ENCODE assay signal across 8 cellular contexts in the genomic region with DNA sequence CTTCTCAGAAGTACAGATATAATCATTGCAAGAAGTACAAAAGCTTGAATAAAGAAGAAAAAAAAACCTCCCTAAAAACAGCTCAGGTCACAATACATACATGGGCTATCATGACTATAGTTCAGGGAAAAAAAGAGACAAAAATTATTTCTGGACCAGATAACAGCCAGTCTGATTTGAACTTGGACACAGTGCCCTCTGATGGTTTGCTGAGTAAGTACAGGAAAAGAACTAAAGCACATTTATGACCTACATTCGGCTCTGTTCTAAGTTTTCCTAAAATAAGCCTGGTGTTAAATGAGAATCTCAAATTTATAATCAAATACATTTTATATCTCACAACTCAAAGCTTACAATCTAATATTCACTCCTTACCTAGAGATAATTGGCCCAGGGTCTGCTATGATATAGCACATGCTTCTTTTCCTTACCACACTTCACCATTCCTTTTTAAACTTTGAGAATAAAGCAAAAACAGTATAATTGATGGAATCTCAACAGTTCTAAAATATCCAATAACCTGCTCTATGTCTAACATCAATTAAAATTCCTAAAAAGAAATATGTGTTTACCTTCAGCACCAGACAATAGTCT.
A peak's percentile ranks its signal among the peaks of the same experiment; 100 is the strongest.
DNase-seq lines count a peak whose midpoint lies in the region; ATAC-seq and TF ChIP-seq lines count a peak whose summit lies in the region.

No MANE protein-coding gene starts in this region.

- no peaks in the 10 kb centered on the region for H3K27me3 ChIP-seq in dorsolateral prefrontal cortex

- no peak overlapping the region for H3K27ac Mint-ChIP-seq in memory B cell

- no peaks in the 10 kb centered on the region for H3K9me3 Mint-ChIP-seq in memory B cell

- no peaks in the 10 kb centered on the region for H3K4me1 Mint-ChIP-seq in memory B cell

- DNase-seq in AG09309 (ENCODE audit: low read depth) (no peak), LNCaP clone FGC (ENCODE audit: low read depth) (no peak), SK-MEL-5 (ENCODE audit: low read depth, low spot score) (peak; percentile 69), dorsolateral prefrontal cortex (peak in 1 of 10 donors; percentile 15), memory B cell (ENCODE audit: low spot score in 2 of 2) (peak in 1 of 2 donors; percentile 24)

- peak; percentile 45 for ATAC-seq in memory B cell (ENCODE audit: low read depth)
- ATAC-seq in GM19455 (IDR thresholded peaks at IDR 0.05; ENCODE audit: unreplicated experiment): no peak
- no peak for ATAC-seq in GM18519 (IDR thresholded peaks at IDR 0.05; ENCODE audit: low FRiP score, unreplicated experiment)

- no peaks in the 10 kb centered on the region for H3K27me3 Mint-ChIP-seq in memory B cell

- H3K36me3 Mint-ChIP-seq in memory B cell: no peaks in the 10 kb centered on the region

- peak overlapping the region in 8 of 59 donors; percentile 5 to 39 (median 27) for H3K27ac ChIP-seq in dorsolateral prefrontal cortex

- TF ChIP-seq CTCF in AG09309 (IDR thresholded peaks at IDR 0.05; ENCODE audit: control insufficient read depth, insufficient read depth, low read depth, low read length, missing control alignments) (peak; percentile 59), GM12875 (IDR thresholded peaks at IDR 0.05; ENCODE audit: borderline replicate concordance, insufficient read depth, low read depth, low read length) (peak; percentile 64; the same call in 1 of the 2 replicates), LNCaP clone FGC (IDR thresholded peaks at IDR 0.05; ENCODE audit: control insufficient read depth, extremely low read depth, insufficient read depth) (peak; percentile 73), dorsolateral prefrontal cortex (IDR thresholded peaks at IDR 0.05 in 54 of 56, conservative IDR thresholded peaks at IDR 0.05 in 2 of 56; ENCODE audit: low read depth in 1 of 56, partially characterized antibody in 56 of 56) (peak; percentile 48 to 87 (median 78))

- intact Hi-C loops in dorsolateral prefrontal cortex (cut with DNase I): loop anchor here in 1 of 2 donors (5.0 to 10.0 kb wide), 2 partner anchors 622 to 869 kb away; no protein-coding TSS in a partner anchor

- H3K4me3 ChIP-seq in AG09309 (ENCODE audit: control insufficient read depth, low read depth, low read length) (no peak overlapping the region), GM12875 (ENCODE audit: low read depth, low read length) (no peak overlapping the region), LNCaP clone FGC (ENCODE audit: low read depth, low read length) (no peak overlapping the region), dorsolateral prefrontal cortex (no peak overlapping the region)

- in situ Hi-C loops in SK-MEL-5 (cut with HindIII; ENCODE audit: low pct_unique_long_range_greater_than_20kb, low sequenced_read_pairs): no loop called here

- H3K4me3 Mint-ChIP-seq in memory B cell: no peak overlapping the region
